ENCODE assay signal across 8 cellular contexts in genomic region chr4:48315728-48316630, GRCh38. TPM values are rescaled to one million over a fixed set of nuclear protein-coding genes. Genes with fewer than 3 reads are reported as not detected.
A peak's percentile ranks its signal among the peaks of the same experiment; 100 is the strongest.
DNase-seq lines count a peak whose midpoint lies in the region; ATAC-seq and TF ChIP-seq lines count a peak whose summit lies in the region.

No MANE protein-coding gene starts in this region.

- peaks cover 5% of the 10 kb centered on the region for H3K4me1 Mint-ChIP-seq in activated T-cell treated with anti-CD3 and anti-CD28 coated beads, Interleukin-2, amount 50 U/mL, for 24 hours (ENCODE audit: low read depth)
- H3K4me1 Mint-ChIP-seq in stimulated activated naive B cell treated with anti-CD40 and anti-IgM and Interleukin-4, amounts not matched to agents 10 μg/mL and 1 μg/mL and 100 μg/mL, for 72 hours: peaks cover 0 to 4% of the 10 kb centered on the region in 2 donors

- H3K4me1 ChIP-seq in hepatocyte (ENCODE audit: insufficient read depth): no peaks in the 10 kb centered on the region

- H3K36me3 ChIP-seq in hepatocyte (replicated peaks; ENCODE audit: insufficient read depth, low read depth): no peaks in the 10 kb centered on the region

- H3K4me3 Mint-ChIP-seq in activated T-cell treated with anti-CD3 and anti-CD28 coated beads, Interleukin-2, amount 50 U/mL, for 24 hours: no peak overlapping the region
- H3K4me3 Mint-ChIP-seq in stimulated activated naive B cell treated with anti-CD40 and anti-IgM and Interleukin-4, amounts not matched to agents 10 μg/mL and 1 μg/mL and 100 μg/mL, for 72 hours: no peak overlapping the region

- H3K9me3 ChIP-seq in hepatocyte (ENCODE audit: low read depth): no peaks in the 10 kb centered on the region

- no peaks in the 10 kb centered on the region for H4K20me1 ChIP-seq in hepatocyte (ENCODE audit: insufficient read depth, poor library complexity, severe bottlenecking)

- H3K79me2 ChIP-seq in hepatocyte: no peaks in the 10 kb centered on the region

- peak overlapping the region; percentile 14 for H3K27ac Mint-ChIP-seq in activated T-cell treated with anti-CD3 and anti-CD28 coated beads, Interleukin-2, amount 50 U/mL, for 24 hours
- H3K27ac Mint-ChIP-seq in stimulated activated naive B cell treated with anti-CD40 and anti-IgM and Interleukin-4, amounts not matched to agents 10 μg/mL and 1 μg/mL and 100 μg/mL, for 72 hours: no peak overlapping the region

- no peaks in the 10 kb centered on the region for H3K27me3 ChIP-seq in hepatocyte

- 41% methylated on average over 7 of the region's 7 CpGs for WGBS in hepatocyte (ENCODE audit: low lambda C conversion rate, missing lambda C conversion rate)

- H3K4me3 ChIP-seq in hepatocyte: no peak overlapping the region

- H3K36me3 Mint-ChIP-seq in activated T-cell treated with anti-CD3 and anti-CD28 coated beads, Interleukin-2, amount 50 U/mL, for 24 hours (ENCODE audit: low read depth): no peaks in the 10 kb centered on the region
- no peaks in the 10 kb centered on the region for H3K36me3 Mint-ChIP-seq in stimulated activated naive B cell treated with anti-CD40 and anti-IgM and Interleukin-4, amounts not matched to agents 10 μg/mL and 1 μg/mL and 100 μg/mL, for 72 hours

- no peaks in the 10 kb centered on the region for H3K9me2 ChIP-seq in hepatocyte (replicated peaks; ENCODE audit: insufficient read depth)

- DNase-seq in DMS 273 treated with DMSO at 0.1 percent for 48 hours (lab: John Stamatoyannopoulos, UW) (peak; percentile 35), NCI-H446 (lab: John Stamatoyannopoulos, UW) (peak; percentile 20 to 59), hepatocyte (ENCODE audit: low spot score) (peak; percentile 55), T1000 (lab: John Stamatoyannopoulos, UW) (no peak)
- DNase-seq in activated T-cell treated with anti-CD3 and anti-CD28 coated beads, Interleukin-2, amount 50 U/mL, for 24 hours: no peak
- no peak for DNase-seq in stimulated activated naive B cell treated with anti-CD40 and anti-IgM and Interleukin-4, amounts not matched to agents 10 μg/mL and 1 μg/mL and 100 μg/mL, for 72 hours

- no peaks in the 10 kb centered on the region for H3K9me3 Mint-ChIP-seq in activated T-cell treated with anti-CD3 and anti-CD28 coated beads, Interleukin-2, amount 50 U/mL, for 24 hours
- H3K9me3 Mint-ChIP-seq in stimulated activated naive B cell treated with anti-CD40 and anti-IgM and Interleukin-4, amounts not matched to agents 10 μg/mL and 1 μg/mL and 100 μg/mL, for 72 hours: peaks cover 0 to 2% of the 10 kb centered on the region in 2 donors

- no peak overlapping the region for H3K4me2 ChIP-seq in hepatocyte

- H2AFZ ChIP-seq in hepatocyte: no peak overlapping the region

- no peaks in the 10 kb centered on the region for H3K27me3 Mint-ChIP-seq in activated T-cell treated with anti-CD3 and anti-CD28 coated beads, Interleukin-2, amount 50 U/mL, for 24 hours
- no peaks in the 10 kb centered on the region for H3K27me3 Mint-ChIP-seq in stimulated activated naive B cell treated with anti-CD40 and anti-IgM and Interleukin-4, amounts not matched to agents 10 μg/mL and 1 μg/mL and 100 μg/mL, for 72 hours

- TF ChIP-seq CTCF in hepatocyte (IDR thresholded peaks at IDR 0.05; ENCODE audit: poor library complexity): peak; percentile 64

- peak; percentile 88 for ATAC-seq in GM18870 (IDR thresholded peaks at IDR 0.05; ENCODE audit: unreplicated experiment)
- ATAC-seq in HG03139 (IDR thresholded peaks at IDR 0.05; ENCODE audit: unreplicated experiment): peak; percentile 70
- ATAC-seq in stimulated activated naive B cell treated with anti-CD40 and anti-IgM and Interleukin-4, amounts not matched to agents 10 μg/mL and 1 μg/mL and 100 μg/mL, for 72 hours (replicated peaks): peak; percentile 54 to 58

- H3K27ac ChIP-seq in hepatocyte: no peak overlapping the region

RNA-seq across cellular contexts. Expression of gene SLAIN2, which starts 25.4 kb away (rescaled TPM):
- total RNA-seq in hepatocyte: 67.6 and 101 TPM in 2 replicates
- 30.9 and 40.1 TPM in 2 replicates for polyA plus RNA-seq in hepatocyte

RNA-seq across cellular contexts. Expression of gene TEC, which starts 46.3 kb away (rescaled TPM):
- total RNA-seq in hepatocyte: 1.2 and 2.1 TPM in 2 replicates
- 1.3 and 2.1 TPM in 2 replicates for polyA plus RNA-seq in hepatocyte

Comparison
In these comparisons a context has a peak if more than half of its experiments do, and no peak if none do; other contexts are left out.
1. DNase-seq: peak in DMS 273 treated with DMSO at 0.1 percent for 48 hours (single experiment), NCI-H446 (2 of 2) and hepatocyte (single experiment); none in activated T-cell treated with anti-CD3 and anti-CD28 coated beads, Interleukin-2, amount 50 U/mL, for 24 hours (single experiment), stimulated activated naive B cell treated with anti-CD40 and anti-IgM and Interleukin-4, amounts not matched to agents 10 μg/mL and 1 μg/mL and 100 μg/mL, for 72 hours (single experiment) and T1000 (single experiment).
2. Peak in every context shown above with its lines, with median percentiles within 50 percentile points of each other: ATAC-seq.